ENCODE assay signal across 8 cellular contexts in genomic region chr6:30212865-30213653, GRCh38. TPM values are rescaled to one million over a fixed set of nuclear protein-coding genes. Genes with fewer than 3 reads are reported as not detected.
DNase-seq lines count a peak whose midpoint lies in the region; ATAC-seq and TF ChIP-seq lines count a peak whose summit lies in the region.

TRIM26 (minus strand) TSS chr6:30213406; CDS start chr6:30199103, 14,303 bp downstream.

- H3K9me3 ChIP-seq in SK-N-MC (ENCODE audit: low read depth, low read length) = no peaks in the 10 kb centered on the region
- no peaks in the 10 kb centered on the region for H3K9me3 ChIP-seq in gastroesophageal sphincter
- no peaks in the 10 kb centered on the region for H3K9me3 ChIP-seq in neutrophil

- H3K4me3 Mint-ChIP-seq in HFFc6 = peak within 1 kb of the TSS; percentile 96
- H3K4me3 Mint-ChIP-seq in activated naive CD4-positive, alpha-beta T cell treated with anti-CD3 and anti-CD28 coated beads, Interleukin-2, amount 10 ng/mL, durations not matched to agents 7 days and 5 days = peak within 1 kb of the TSS; percentile 99

- H3K27me3 ChIP-seq in gastroesophageal sphincter = no peaks in the 10 kb centered on the region
- H3K27me3 ChIP-seq in neutrophil = no peaks in the 10 kb centered on the region

- H3K36me3 Mint-ChIP-seq in HFFc6 (ENCODE audit: low read depth) = no peaks in the 10 kb centered on the region
- H3K36me3 Mint-ChIP-seq in activated naive CD4-positive, alpha-beta T cell treated with anti-CD3 and anti-CD28 coated beads, Interleukin-2, amount 10 ng/mL, durations not matched to agents 7 days and 5 days = peaks cover 27% of the 10 kb centered on the region

- H3K27ac Mint-ChIP-seq in HFFc6 = peak within 1 kb of the TSS; percentile 96
- H3K27ac Mint-ChIP-seq in activated naive CD4-positive, alpha-beta T cell treated with anti-CD3 and anti-CD28 coated beads, Interleukin-2, amount 10 ng/mL, durations not matched to agents 7 days and 5 days = peak within 1 kb of the TSS; percentile 100

- peak within 1 kb of the TSS; percentile 98 for H3K4me3 ChIP-seq in NB4 (ENCODE audit: low read depth, low read length)
- H3K4me3 ChIP-seq in SK-N-MC = peak within 1 kb of the TSS; percentile 83
- peak within 1 kb of the TSS; percentile 54 to 67 for H3K4me3 ChIP-seq in gastroesophageal sphincter
- peak within 1 kb of the TSS; percentile 84 to 99 for H3K4me3 ChIP-seq in neutrophil (ENCODE audit: low read depth in 1 of 2, low read length in 1 of 2)

- H3K4me1 ChIP-seq in gastroesophageal sphincter (peaks cover 4 to 56% (median 14%) of the 10 kb centered on the region in 3 donors), neutrophil (ENCODE audit: control insufficient read depth in 1 of 2, insufficient read depth in 1 of 2, low read depth in 1 of 2, low read length in 1 of 2) (peaks cover 23 to 25% of the 10 kb centered on the region in 2 experiments)

- H3K27ac ChIP-seq in SK-N-MC (no peak within 1 kb of the TSS), gastroesophageal sphincter (peak within 1 kb of the TSS; percentile 89 to 97 (median 94)), neutrophil (peak within 1 kb of the TSS; percentile 94), substantia nigra (ENCODE audit: low read depth, low read length, poor library complexity, severe bottlenecking) (peak within 1 kb of the TSS; percentile 95)

- WGBS in gastroesophageal sphincter (ENCODE audit: low coverage in 1 of 2), 2 donors = 0% methylated on average over 8 to 12 of the region's 59 CpGs

- H3K9me3 Mint-ChIP-seq in HFFc6 = no peaks in the 10 kb centered on the region
- H3K9me3 Mint-ChIP-seq in activated naive CD4-positive, alpha-beta T cell treated with anti-CD3 and anti-CD28 coated beads, Interleukin-2, amount 10 ng/mL, durations not matched to agents 7 days and 5 days = no peaks in the 10 kb centered on the region

- H3K27me3 Mint-ChIP-seq in HFFc6 (ENCODE audit: insufficient read depth) = peaks cover 3% of the 10 kb centered on the region; the same call in 1 of the 2 replicates
- H3K27me3 Mint-ChIP-seq in activated naive CD4-positive, alpha-beta T cell treated with anti-CD3 and anti-CD28 coated beads, Interleukin-2, amount 10 ng/mL, durations not matched to agents 7 days and 5 days = peaks cover 7% of the 10 kb centered on the region

- TF ChIP-seq CTCF in HFFc6 (IDR thresholded peaks at IDR 0.05) (no peak), NB4 (IDR thresholded peaks at IDR 0.05; ENCODE audit: low read depth, low read length) (no peak), gastroesophageal sphincter (IDR thresholded peaks at IDR 0.05) (no peak), neutrophil (IDR thresholded peaks at IDR 0.05) (peak; percentile 49)

- H3K36me3 ChIP-seq in SK-N-MC (ENCODE audit: insufficient read depth, low read length) (no peaks in the 10 kb centered on the region), gastroesophageal sphincter (no peaks in the 10 kb centered on the region), neutrophil (no peaks in the 10 kb centered on the region)

- ATAC-seq in gastroesophageal sphincter = peak; percentile 96

- H3K9ac ChIP-seq in SK-N-MC (ENCODE audit: insufficient read length) = peak within 1 kb of the TSS; percentile 83

- CTCF ChIA-PET in activated naive CD4-positive, alpha-beta T cell treated with anti-CD3 and anti-CD28 coated beads, Interleukin-2, amount 10 ng/mL, durations not matched to agents 7 days and 5 days (lab: Charles Lee) = no interaction called here

- TF ChIP-seq POLR2A in NB4 (IDR thresholded peaks at IDR 0.05; ENCODE audit: extremely low read depth, insufficient read length) (peak; percentile 81), gastroesophageal sphincter (IDR thresholded peaks at IDR 0.05) (peak; percentile 95 to 96)

- peak; percentile 79 for DNase-seq in GM04503 (ENCODE audit: low read depth)
- DNase-seq in HFFc6 = peak; percentile 98
- DNase-seq in NB4 (ENCODE audit: low read depth) = peak; percentile 98
- peak; percentile 79 for DNase-seq in SK-N-MC (ENCODE audit: low read depth, low spot score)
- DNase-seq in activated naive CD4-positive, alpha-beta T cell treated with anti-CD3 and anti-CD28 coated beads, Interleukin-2, amount 10 ng/mL, durations not matched to agents 7 days and 5 days = peak; percentile 99
- DNase-seq in substantia nigra (lab: John Stamatoyannopoulos, UW) = peak; percentile 74 to 98 (median 96)

- H3K4me1 Mint-ChIP-seq in HFFc6 (ENCODE audit: low read depth) = peaks cover 47% of the 10 kb centered on the region
- H3K4me1 Mint-ChIP-seq in activated naive CD4-positive, alpha-beta T cell treated with anti-CD3 and anti-CD28 coated beads, Interleukin-2, amount 10 ng/mL, durations not matched to agents 7 days and 5 days = peaks cover 51% of the 10 kb centered on the region

- no peak for TF ChIP-seq EP300 in gastroesophageal sphincter (IDR thresholded peaks at IDR 0.05)

RNA-seq across cellular contexts. Expression of gene TRIM26, which starts in this region (rescaled TPM):
- 10 to 100 TPM; 29.4 to 34.4 (median 32.2) TPM for total RNA-seq in HFFc6 (2021; fragmentation: NEBNext Ultra II Directional; extraction: Animal tissue kit (Norgen Biotek cat#: 25700))
- 10 to 100 TPM; 38.1 to 57.8 (median 45.8) TPM for total RNA-seq in gastroesophageal sphincter
